In the genomic region with DNA sequence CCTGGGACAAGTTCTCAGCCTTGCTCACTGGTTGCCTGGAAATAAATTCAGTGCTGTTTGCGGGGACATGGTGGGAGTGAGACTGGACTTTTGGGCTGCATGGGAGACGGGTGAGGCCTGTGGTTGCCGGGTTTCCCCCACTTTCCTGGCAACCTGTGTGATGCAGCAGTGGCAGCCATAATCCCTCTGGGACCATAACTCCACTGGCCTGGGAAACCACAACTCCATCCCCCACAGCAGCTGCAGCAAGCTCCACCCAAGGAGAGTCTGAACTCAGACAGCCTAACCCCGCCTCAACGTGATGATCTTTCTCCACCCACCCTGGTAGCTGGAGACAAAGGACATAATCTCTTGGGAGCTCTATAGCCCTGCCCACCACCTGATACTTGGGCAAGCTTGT, we compare ENCODE assay signal across 11 cellular contexts.
DNase-seq lines count a peak whose midpoint lies in the region; ATAC-seq and TF ChIP-seq lines count a peak whose summit lies in the region.
"Had no signal": no experiment of that assay in that cellular context is flagged by ENCODE, and none has a peak within 500 bp of the region (broad histone marks: within the 10 kb centered on the region; RNA-seq: fewer than 3 reads in every experiment).

No MANE protein-coding gene starts in this region.

- DNase-seq in OCI-LY7 (ENCODE audit: low spot score) (peak; percentile 89), HUDEP-2 (lab: John Stamatoyannopoulos, UW; ENCODE audit: unreplicated experiment in 76 of 76) (no peak)
- no peak for DNase-seq in activated CD8-positive, alpha-beta memory T cell treated with anti-CD3 and anti-CD28 coated beads, Interleukin-2, amount 10 ng/mL, durations not matched to agents 7 days and 5 days

- H3K27ac ChIP-seq in DOHH2 (ENCODE audit: low read depth, low read length) (peak overlapping the region; percentile 52), OCI-LY7 (ENCODE audit: low read depth, low read length, poor library complexity, severe bottlenecking) (peak overlapping the region; percentile 61)
- H3K27ac ChIP-seq: thoracic aorta had no signal

- H3K4me1 Mint-ChIP-seq in activated CD8-positive, alpha-beta memory T cell treated with anti-CD3 and anti-CD28 coated beads, Interleukin-2, amount 10 ng/mL, durations not matched to agents 7 days and 5 days: no peaks in the 10 kb centered on the region
- H3K4me1 Mint-ChIP-seq in activated T-helper 17 cell treated with anti-CD3 and anti-CD28 coated beads, Interleukin-2, amount 50 U/mL, for 72 hours: no peaks in the 10 kb centered on the region
- H3K4me1 Mint-ChIP-seq: CD14-positive monocyte had no signal

- intact Hi-C loops in OCI-LY7 (cut with micrococcal nuclease; ENCODE audit: unreplicated experiment): no loop called here

- POLR2A ChIA-PET in OCI-LY7 (lab: Charles Lee): no interaction called here

- H3K27me3 ChIP-seq in DOHH2 (ENCODE audit: control insufficient read depth, low read length): no peaks in the 10 kb centered on the region

- CTCF ChIA-PET in OCI-LY7 (lab: Charles Lee; ENCODE audit: unreplicated experiment): no interaction called here
- CTCF ChIA-PET in activated CD8-positive, alpha-beta memory T cell treated with anti-CD3 and anti-CD28 coated beads, Interleukin-2, amount 10 ng/mL, durations not matched to agents 7 days and 5 days (lab: Charles Lee): interaction anchor here (0.6 kb wide), 1 partner anchor 77 kb away, joined by 4 read pairs; no protein-coding TSS in a partner anchor

- H2AFZ ChIP-seq in OCI-LY7 (ENCODE audit: low read length): peak overlapping the region; percentile 88

- H3K9me3 ChIP-seq in DOHH2 (ENCODE audit: control insufficient read depth, insufficient read depth, low read length): 0 out of 2 replicates have a peak, but pooled peaks cover 2% of the 10 kb centered on the region
- H3K9me3 ChIP-seq in OCI-LY7 (ENCODE audit: low read length): 0 out of 2 replicates have a peak, but pooled peaks cover 8% of the 10 kb centered on the region

- H3K4me2 ChIP-seq in DOHH2 (ENCODE audit: low read length): peak overlapping the region; percentile 81
- peak overlapping the region; percentile 63 for H3K4me2 ChIP-seq in OCI-LY7 (ENCODE audit: low read length)

- H3K9me2 ChIP-seq in DOHH2 (replicated peaks; ENCODE audit: control insufficient read depth, low read length): no peaks in the 10 kb centered on the region
- no peaks in the 10 kb centered on the region for H3K9me2 ChIP-seq in OCI-LY7 (ENCODE audit: insufficient read depth, low read length)

- BruUV-seq in OCI-LY7 (replicated peaks; lab: Mats Ljungman, UMichigan): no TSS peak

- H3K4me3 Mint-ChIP-seq in activated CD8-positive, alpha-beta memory T cell treated with anti-CD3 and anti-CD28 coated beads, Interleukin-2, amount 10 ng/mL, durations not matched to agents 7 days and 5 days: no peak overlapping the region
- H3K4me3 Mint-ChIP-seq in activated T-helper 17 cell treated with anti-CD3 and anti-CD28 coated beads, Interleukin-2, amount 50 U/mL, for 72 hours: no peak overlapping the region
- H3K4me3 Mint-ChIP-seq: CD14-positive monocyte had no signal

- peaks cover 5% of the 10 kb centered on the region for H3K27me3 Mint-ChIP-seq in activated CD8-positive, alpha-beta memory T cell treated with anti-CD3 and anti-CD28 coated beads, Interleukin-2, amount 10 ng/mL, durations not matched to agents 7 days and 5 days
- peaks cover 7% of the 10 kb centered on the region for H3K27me3 Mint-ChIP-seq in activated T-helper 17 cell treated with anti-CD3 and anti-CD28 coated beads, Interleukin-2, amount 50 U/mL, for 72 hours

- H3K4me1 ChIP-seq in DOHH2 (ENCODE audit: control insufficient read depth, low read length): peaks cover 28% of the 10 kb centered on the region
- H3K4me1 ChIP-seq in OCI-LY7 (ENCODE audit: insufficient read depth, low read length, poor library complexity, severe bottlenecking): peaks cover 25% of the 10 kb centered on the region

- H3K4me3 ChIP-seq in DOHH2 (ENCODE audit: low read length) (peak overlapping the region; percentile 63), OCI-LY7 (ENCODE audit: low read depth, low read length, poor library complexity, severe bottlenecking) (peak overlapping the region; percentile 34)
- H3K4me3 ChIP-seq: thoracic aorta had no signal

- peaks cover 1% of the 10 kb centered on the region for H3K36me3 Mint-ChIP-seq in activated CD8-positive, alpha-beta memory T cell treated with anti-CD3 and anti-CD28 coated beads, Interleukin-2, amount 10 ng/mL, durations not matched to agents 7 days and 5 days
- H3K36me3 Mint-ChIP-seq in activated T-helper 17 cell treated with anti-CD3 and anti-CD28 coated beads, Interleukin-2, amount 50 U/mL, for 72 hours (ENCODE audit: low read depth): no peaks in the 10 kb centered on the region
- H3K36me3 Mint-ChIP-seq: CD14-positive monocyte had no signal

- H3K27ac Mint-ChIP-seq in activated CD8-positive, alpha-beta memory T cell treated with anti-CD3 and anti-CD28 coated beads, Interleukin-2, amount 10 ng/mL, durations not matched to agents 7 days and 5 days: no peak overlapping the region
- H3K27ac Mint-ChIP-seq in activated T-helper 17 cell treated with anti-CD3 and anti-CD28 coated beads, Interleukin-2, amount 50 U/mL, for 72 hours: no peak overlapping the region
- H3K27ac Mint-ChIP-seq: activated naive CD4-positive, alpha-beta T cell treated with anti-CD3 and anti-CD28 coated beads, Interleukin-2, amount 50 U/mL, for 72 hours; CD14-positive monocyte had no signal

- no peaks in the 10 kb centered on the region for H3F3A ChIP-seq in DOHH2 (ENCODE audit: control insufficient read depth, insufficient read depth)

- ATAC-seq in GM21360 (IDR thresholded peaks at IDR 0.05; ENCODE audit: unreplicated experiment) (peak; percentile 85), HG03135 (IDR thresholded peaks at IDR 0.05; ENCODE audit: unreplicated experiment) (peak; percentile 88), GM21528 (IDR thresholded peaks at IDR 0.05; ENCODE audit: low FRiP score, unreplicated experiment) (no peak)
- no peak for ATAC-seq in activated CD8-positive, alpha-beta memory T cell treated with anti-CD3 and anti-CD28 coated beads, Interleukin-2, amount 10 ng/mL, durations not matched to agents 7 days and 5 days
- ATAC-seq in activated T-helper 17 cell treated with anti-CD3 and anti-CD28 coated beads, Interleukin-2, amount 50 U/mL, for 72 hours (replicated peaks): no peak
- ATAC-seq: activated naive CD4-positive, alpha-beta T cell treated with anti-CD3 and anti-CD28 coated beads, Interleukin-2, amount 50 U/mL, for 72 hours had no signal

- TF ChIP-seq CTCF in DOHH2 (IDR thresholded peaks at IDR 0.05; ENCODE audit: low read depth, low read length, poor library complexity, severe bottlenecking) (no peak), OCI-LY7 (conservative IDR thresholded peaks at IDR 0.05; ENCODE audit: low read length) (no peak)

- H3K9me3 Mint-ChIP-seq in activated CD8-positive, alpha-beta memory T cell treated with anti-CD3 and anti-CD28 coated beads, Interleukin-2, amount 10 ng/mL, durations not matched to agents 7 days and 5 days (ENCODE audit: low read depth): peaks cover 2% of the 10 kb centered on the region
- H3K9me3 Mint-ChIP-seq in activated T-helper 17 cell treated with anti-CD3 and anti-CD28 coated beads, Interleukin-2, amount 50 U/mL, for 72 hours: peaks cover 8% of the 10 kb centered on the region

- H3K79me2 ChIP-seq in DOHH2 (ENCODE audit: control insufficient read depth, low read length): no peaks in the 10 kb centered on the region
- no peaks in the 10 kb centered on the region for H3K79me2 ChIP-seq in OCI-LY7 (ENCODE audit: insufficient read depth, low read depth, low read length)

- no peaks in the 10 kb centered on the region for H3K36me3 ChIP-seq in DOHH2 (ENCODE audit: control insufficient read depth, low read length)
- no peaks in the 10 kb centered on the region for H3K36me3 ChIP-seq in OCI-LY7 (ENCODE audit: insufficient read depth, low read length)

- H4K20me1 ChIP-seq in DOHH2 (ENCODE audit: control insufficient read depth, insufficient read depth, low read depth, low read length) (no peaks in the 10 kb centered on the region), OCI-LY7 (ENCODE audit: insufficient read depth, low read length) (no peaks in the 10 kb centered on the region)

Comparison
In these comparisons a context has a peak if more than half of its experiments do, and no peak if none do; other contexts are left out.
1. ATAC-seq: peak in GM21360 (single experiment) and HG03135 (single experiment); none in activated CD8-positive, alpha-beta memory T cell treated with anti-CD3 and anti-CD28 coated beads, Interleukin-2, amount 10 ng/mL, durations not matched to agents 7 days and 5 days (single experiment), GM21528 (single experiment) and activated T-helper 17 cell treated with anti-CD3 and anti-CD28 coated beads, Interleukin-2, amount 50 U/mL, for 72 hours (single experiment).